ENCODE assay signal across 33 cellular contexts in the genomic region with DNA sequence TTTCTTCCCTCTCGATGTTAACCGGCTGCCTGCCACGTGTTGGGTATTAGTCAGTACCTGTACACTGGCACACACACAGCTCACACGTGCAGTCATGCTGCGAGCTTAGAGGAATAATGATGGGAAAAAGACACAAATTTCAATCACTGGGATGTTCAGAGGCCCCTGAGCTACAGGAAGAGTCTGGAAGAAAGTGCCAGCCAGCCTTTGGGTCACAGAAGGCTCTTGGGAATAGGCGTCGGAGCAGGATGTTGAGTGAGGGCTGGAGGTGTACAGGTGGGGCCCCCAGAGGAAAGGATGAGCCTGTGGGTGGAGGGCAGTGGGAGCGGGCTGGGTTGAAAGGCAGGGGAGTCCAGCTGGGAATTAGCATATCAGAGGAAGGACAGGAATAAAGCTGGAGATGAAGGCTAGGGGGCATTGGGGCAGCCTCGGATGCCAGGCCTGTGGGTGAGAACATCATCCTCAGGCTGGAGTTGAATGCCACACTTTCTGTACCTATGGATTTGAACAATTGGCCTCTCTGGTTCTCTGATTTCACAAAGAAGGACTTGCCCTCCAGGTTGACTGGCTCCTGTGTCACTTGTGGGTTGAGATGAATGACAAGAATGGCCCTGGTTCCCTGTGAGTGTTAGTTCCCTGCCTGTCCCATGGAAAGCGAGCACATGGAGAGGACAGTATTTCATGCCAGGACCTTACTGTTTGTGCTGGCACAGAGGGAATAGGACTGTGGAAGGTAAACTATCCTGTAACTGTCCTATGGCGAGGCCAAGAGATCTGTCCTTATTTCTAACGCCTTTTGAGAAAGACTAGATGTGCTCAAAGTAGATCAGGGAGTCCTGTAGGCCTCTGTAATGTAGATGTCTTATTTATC. TPM values are rescaled to one million over a fixed set of nuclear protein-coding genes. Genes with fewer than 3 reads are reported as not detected.
DNase-seq lines count a peak whose midpoint lies in the region; ATAC-seq and TF ChIP-seq lines count a peak whose summit lies in the region.
"Had no signal": no experiment of that assay in that cellular context is flagged by ENCODE, and none has a peak within 500 bp of the region (broad histone marks: within the 10 kb centered on the region; RNA-seq: fewer than 3 reads in every experiment).

No MANE protein-coding gene starts in this region.

- H3K36me3 ChIP-seq in GM23338 (ENCODE audit: insufficient read depth) (peaks cover 5% of the 10 kb centered on the region; the same call in 1 of the 2 replicates), lower lobe of right lung (no peaks in the 10 kb centered on the region), gastrocnemius medialis (no peaks in the 10 kb centered on the region)
- H3K36me3 ChIP-seq: colonic mucosa had no signal

- ATAC-seq in GM23338 = peak; percentile 15; the same call in 1 of the 3 replicates
- ATAC-seq in lower lobe of right lung = no peak
- peak; percentile 29 to 80 for ATAC-seq in gastrocnemius medialis
- ATAC-seq in GM19463 (IDR thresholded peaks at IDR 0.05; ENCODE audit: unreplicated experiment) = no peak
- ATAC-seq: activated CD8-positive, alpha-beta T cell treated with anti-CD3 and anti-CD28 coated beads for 36 hours; CD8-positive, alpha-beta T cell; heart left ventricle; mucosa of descending colon; natural killer cell treated with Interleukin-12 subunit alpha and Interleukin-12 subunit beta and Interleukin-15 and Interleukin-18, amount 100 ng/mL, for 72 hours; Panc1; stimulated activated naive CD8-positive, alpha-beta T cell treated with anti-CD3 and anti-CD28 coated beads, Interleukin-15, amount 100 ng/mL, for 72 hours had no signal

- H3K27ac ChIP-seq in GM23338 (ENCODE audit: low read depth) (no peak overlapping the region), VCaP (0 out of 2 replicates have a peak overlapping the region, but pooled peaks have one; percentile 23), lower lobe of right lung (no peak overlapping the region), gastrocnemius medialis (peak overlapping the region; percentile 27 to 79 (median 44))
- H3K27ac ChIP-seq: cardiac muscle cell, colonic mucosa, heart left ventricle had no signal

- intact Hi-C loops in lower lobe of right lung (cut with DNase I) = no loop called here
- intact Hi-C loops in gastrocnemius medialis (cut with DNase I; ENCODE audit: low total_unique reads) = loop anchor here (1.0 kb wide), 1 partner anchor 8 kb away; no protein-coding TSS in a partner anchor

- peaks cover 5% of the 10 kb centered on the region for H3K27me3 Mint-ChIP-seq in GM23338 (ENCODE audit: insufficient read depth, low read depth, poor library complexity)
- H3K27me3 Mint-ChIP-seq in endothelial cell (ENCODE audit: unreplicated experiment) = peaks cover 2% of the 10 kb centered on the region
- H3K27me3 Mint-ChIP-seq: activated naive CD8-positive, alpha-beta T cell had no signal

- H3K36me3 Mint-ChIP-seq in GM23338 (ENCODE audit: low read depth) (peaks cover 27% of the 10 kb centered on the region), endothelial cell (ENCODE audit: low read depth, unreplicated experiment) (peaks cover 15% of the 10 kb centered on the region)
- H3K36me3 Mint-ChIP-seq: activated naive CD8-positive, alpha-beta T cell; CD8-positive, alpha-beta T cell; natural killer cell treated with Interleukin-12 subunit alpha and Interleukin-12 subunit beta and Interleukin-15 and Interleukin-18, amount 100 ng/mL, for 72 hours had no signal

- no peaks in the 10 kb centered on the region for H3K27me3 ChIP-seq in GM23338 (ENCODE audit: insufficient read depth)
- no peaks in the 10 kb centered on the region for H3K27me3 ChIP-seq in lower lobe of right lung (ENCODE audit: low read depth)
- H3K27me3 ChIP-seq in gastrocnemius medialis = no peaks in the 10 kb centered on the region
- H3K27me3 ChIP-seq: cardiac muscle cell, colonic mucosa, heart left ventricle, MG63, tibial nerve had no signal

- H3K79me2 ChIP-seq in GM23338 (replicated peaks; ENCODE audit: insufficient read depth) = no peaks in the 10 kb centered on the region

- H2AFZ ChIP-seq in GM23338 = no peak overlapping the region

- H3K9me3 Mint-ChIP-seq in GM23338 (no peaks in the 10 kb centered on the region), endothelial cell (ENCODE audit: unreplicated experiment) (no peaks in the 10 kb centered on the region)
- H3K9me3 Mint-ChIP-seq: activated CD8-positive, alpha-beta T cell treated with anti-CD3 and anti-CD28 coated beads for 36 hours; activated T-helper 2 cell treated with anti-CD3 and anti-CD28 coated beads, Interferon-gamma antibody, Interleukin-2, Interleukin-4, amounts not matched to agents 10 μg/mL and 5 μg/mL and 100 μg/mL, durations not matched to agents 14 hours and 24 hours and 36 hours; CD8-positive, alpha-beta T cell; natural killer cell treated with Interleukin-12 subunit alpha and Interleukin-12 subunit beta and Interleukin-15 and Interleukin-18, amount 100 ng/mL, for 72 hours; stimulated activated naive CD8-positive, alpha-beta T cell treated with anti-CD3 and anti-CD28 coated beads, Interleukin-15, amount 100 ng/mL, for 72 hours had no signal

- no peak for TF ChIP-seq POLR2A in gastrocnemius medialis (IDR thresholded peaks at IDR 0.05)

- H3K4me1 Mint-ChIP-seq in GM23338 (peaks cover 42% of the 10 kb centered on the region), endothelial cell (ENCODE audit: unreplicated experiment) (peaks cover 34% of the 10 kb centered on the region)
- H3K4me1 Mint-ChIP-seq: stimulated activated naive CD8-positive, alpha-beta T cell treated with anti-CD3 and anti-CD28 coated beads, Interleukin-15, amount 100 ng/mL, for 72 hours had no signal

- H3K27ac Mint-ChIP-seq in GM23338 (no peak overlapping the region; the same call in 1 of the 2 replicates), endothelial cell (ENCODE audit: unreplicated experiment) (no peak overlapping the region)
- H3K27ac Mint-ChIP-seq: activated CD8-positive, alpha-beta T cell treated with anti-CD3 and anti-CD28 coated beads for 36 hours; activated naive CD8-positive, alpha-beta T cell; activated T-helper 2 cell treated with anti-CD3 and anti-CD28 coated beads, Interferon-gamma antibody, Interleukin-2, Interleukin-4, amounts not matched to agents 10 μg/mL and 5 μg/mL and 100 μg/mL, durations not matched to agents 14 hours and 24 hours and 36 hours; CD8-positive, alpha-beta T cell; natural killer cell treated with Interleukin-12 subunit alpha and Interleukin-12 subunit beta and Interleukin-15 and Interleukin-18, amount 100 ng/mL, for 72 hours; stimulated activated naive CD8-positive, alpha-beta T cell treated with anti-CD3 and anti-CD28 coated beads, Interleukin-15, amount 100 ng/mL, for 72 hours had no signal

- H3K4me1 ChIP-seq in GM23338 (ENCODE audit: insufficient read depth) (peaks cover 16% of the 10 kb centered on the region), lower lobe of right lung (no peaks in the 10 kb centered on the region), gastrocnemius medialis (peaks cover 6 to 16% of the 10 kb centered on the region in 2 donors)
- H3K4me1 ChIP-seq: colonic mucosa, heart left ventricle had no signal

- H3K9me2 ChIP-seq in GM23338 (ENCODE audit: insufficient read depth) = no peaks in the 10 kb centered on the region

- TF ChIP-seq CTCF in GM23338 (conservative IDR thresholded peaks at IDR 0.05; ENCODE audit: low read depth in 2 of 2) = no peak
- TF ChIP-seq CTCF in VCaP (conservative IDR thresholded peaks at IDR 0.05) = no peak
- no peak for TF ChIP-seq CTCF in lower lobe of right lung (IDR thresholded peaks at IDR 0.05)
- no peak for TF ChIP-seq CTCF in gastrocnemius medialis (IDR thresholded peaks at IDR 0.05 in 4 of 5, conservative IDR thresholded peaks at IDR 0.05 in 1 of 5)
- TF ChIP-seq CTCF in endothelial cell (IDR thresholded peaks at IDR 0.05; ENCODE audit: unreplicated experiment) = no peak

- H4K20me1 ChIP-seq in GM23338 (replicated peaks; ENCODE audit: insufficient read depth) = no peaks in the 10 kb centered on the region; the same call in 1 of the 2 replicates

- H3K4me3 ChIP-seq in GM23338 = no peak overlapping the region
- no peak overlapping the region for H3K4me3 ChIP-seq in lower lobe of right lung
- H3K4me3 ChIP-seq in gastrocnemius medialis = no peak overlapping the region
- H3K4me3 ChIP-seq: cardiac muscle cell, colonic mucosa, heart left ventricle, lung, MG63, mucosa of descending colon, tibial nerve had no signal

- H3K9me3 ChIP-seq in lower lobe of right lung (no peaks in the 10 kb centered on the region), gastrocnemius medialis (no peaks in the 10 kb centered on the region)
- H3K9me3 ChIP-seq: colonic mucosa, heart left ventricle, MG63, mucosa of descending colon, tibial nerve had no signal

- H3F3A ChIP-seq in GM23338 (replicated peaks; ENCODE audit: low read depth) = no peaks in the 10 kb centered on the region

- in situ Hi-C loops in gastrocnemius medialis (cut with MboI; ENCODE audit: low sequenced_read_pairs in 4 of 4) = loop anchor here in 3 of 4 donors (25.0 kb wide), 2 partner anchors 437 to 737 kb away; a partner anchor contains a TSS

- H3K4me3 Mint-ChIP-seq in GM23338 = no peak overlapping the region
- H3K4me3 Mint-ChIP-seq in endothelial cell (ENCODE audit: unreplicated experiment) = no peak overlapping the region
- H3K4me3 Mint-ChIP-seq: activated CD8-positive, alpha-beta T cell treated with anti-CD3 and anti-CD28 coated beads for 36 hours; activated naive CD8-positive, alpha-beta T cell; CD8-positive, alpha-beta T cell; natural killer cell treated with Interleukin-12 subunit alpha and Interleukin-12 subunit beta and Interleukin-15 and Interleukin-18, amount 100 ng/mL, for 72 hours; stimulated activated naive CD8-positive, alpha-beta T cell treated with anti-CD3 and anti-CD28 coated beads, Interleukin-15, amount 100 ng/mL, for 72 hours had no signal

- DNase-seq in GM23338 (ENCODE audit: low spot score) (no peak), lower lobe of right lung (peak; percentile 17), gastrocnemius medialis (no peak), endothelial cell (ENCODE audit: low spot score) (no peak)
- DNase-seq in activated effector memory CD4-positive, alpha-beta T cell treated with Interleukin-2 at 50 U/mL for 16 hours = no peak
- DNase-seq in activated CD8-positive, alpha-beta memory T cell treated with anti-CD3 and anti-CD28 coated beads, Interleukin-2, amount 50 U/mL, for 48 hours = no peak
- DNase-seq: activated CD8-positive, alpha-beta T cell treated with anti-CD3 and anti-CD28 coated beads for 36 hours; anterior cingulate cortex; CD8-positive, alpha-beta T cell; colonic mucosa; effector CD4-positive, alpha-beta T cell; erythroblast; GOT3; KBM-7; kidney glomerular epithelial cell; mucosa of descending colon; NCI-H1930; NCI-H774; SIG-M5; stimulated activated CD8-positive, alpha-beta memory T cell treated with anti-CD3 and anti-CD28 coated beads, Interleukin-4, amount 100 ng/mL, for 48 hours; stimulated activated naive CD8-positive, alpha-beta T cell treated with anti-CD3 and anti-CD28 coated beads, Interleukin-15, amount 100 ng/mL, for 72 hours had no signal

- 0 out of 2 replicates have a peak overlapping the region, but pooled peaks have one; percentile 41 for H3K4me2 ChIP-seq in GM23338

RNA-seq across cellular contexts. Expression of gene GREB1, which starts 40.6 kb away (rescaled TPM):
- total RNA-seq in GM23338 (2014; rRNA removed; shearing (Covaris generic)) = 35.0 and 36.5 TPM in 2 replicates
- 12.0 and 12.2 TPM in 2 replicates for polyA plus RNA-seq in GM23338 (2016; fragmentation: Nextera tagmentation; extraction: Ambion mirVana)
- 2.3 TPM for total RNA-seq in lower lobe of right lung
- 1 to 10 TPM; 1.7 to 9.3 (median 2.6) TPM for total RNA-seq in gastrocnemius medialis
- total RNA-seq in endothelial cell (ENCODE audit: unreplicated experiment) = 35.9 TPM
- total RNA-seq: HT-29 had no signal

Comparison
In these comparisons a context has a peak if more than half of its experiments do, and no peak if none do; other contexts are left out.
1. ATAC-seq: peak in GM23338 (single experiment) and gastrocnemius medialis (2 of 2); none in lower lobe of right lung (0 of 2) and GM19463 (single experiment).
2. H3K27ac ChIP-seq: peak in VCaP (single experiment) and gastrocnemius medialis (4 of 4); none in GM23338 (single experiment) and lower lobe of right lung (single experiment).